ENCODE assay signal across 13 cellular contexts in the genomic region with DNA sequence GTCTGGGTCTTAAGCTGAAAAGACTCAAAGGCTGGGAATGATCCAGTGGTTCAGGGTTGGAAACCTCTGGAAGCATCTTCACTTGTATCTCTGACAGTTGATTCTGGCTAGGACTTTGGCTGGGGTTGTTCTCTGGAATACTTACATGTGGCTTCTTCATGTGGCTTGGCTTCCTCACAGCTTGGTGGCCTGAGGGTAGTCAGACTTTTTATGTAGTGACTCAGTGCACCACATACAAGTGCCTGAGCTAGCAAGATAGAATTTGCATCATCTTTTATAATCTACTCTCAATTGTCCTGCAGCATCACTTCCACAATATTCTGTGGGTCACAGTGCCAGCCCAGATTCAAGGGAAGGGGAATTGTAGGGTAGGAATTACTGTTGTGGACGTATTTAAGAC. TPM values are rescaled to one million over a fixed set of nuclear protein-coding genes. Genes with fewer than 3 reads are reported as not detected.
A peak's percentile ranks its signal among the peaks of the same experiment; 100 is the strongest.
DNase-seq lines count a peak whose midpoint lies in the region; ATAC-seq and TF ChIP-seq lines count a peak whose summit lies in the region.
"Had no signal": no experiment of that assay in that cellular context is flagged by ENCODE, and none has a peak within 500 bp of the region (broad histone marks: within the 10 kb centered on the region; RNA-seq: fewer than 3 reads in every experiment).

No MANE protein-coding gene starts in this region.

- no peak for TF ChIP-seq CTCF in Panc1 (IDR thresholded peaks at IDR 0.05)
- no peak for TF ChIP-seq CTCF in epithelial cell of esophagus (IDR thresholded peaks at IDR 0.05; ENCODE audit: insufficient read depth, low read depth, low read length, missing control alignments)
- TF ChIP-seq CTCF in RWPE1 (conservative IDR thresholded peaks at IDR 0.05; ENCODE audit: low read depth), result no peak

- H3K27ac ChIP-seq in GM23248 (peak overlapping the region; percentile 35; the same call in 1 of the 2 replicates), Panc1 (ENCODE audit: low read length) (no peak overlapping the region), RWPE1 (no peak overlapping the region)
- H3K27ac ChIP-seq: tibial artery had no signal

- H3K4me1 ChIP-seq in GM23248 (ENCODE audit: insufficient read depth), result peaks cover 30% of the 10 kb centered on the region
- no peaks in the 10 kb centered on the region for H3K4me1 ChIP-seq in Panc1 (ENCODE audit: control insufficient read depth, insufficient read depth, low read length)

- ATAC-seq in Panc1 (0 out of 2 replicates have a peak, but pooled peaks have one; percentile 12), Right ventricle myocardium inferior (no peak)
- ATAC-seq: CD8-positive, alpha-beta T cell; naive thymus-derived CD4-positive, alpha-beta T cell had no signal

- POLR2A ChIA-PET in Panc1 (lab: Charles Lee) (no interaction called here), RWPE1 (lab: Yijun Ruan, JAX; ENCODE audit: low non-redundant PET) (no interaction called here)

- no peak overlapping the region for H2AFZ ChIP-seq in GM23248

- BruUV-seq in Panc1 (replicated peaks; lab: Mats Ljungman, UMichigan), result no TSS peak

- DNase-seq in GM23248 (peak; percentile 88), Panc1 (ENCODE audit: low read depth, low spot score) (no peak), epithelial cell of esophagus (ENCODE audit: low read depth) (peak; percentile 70), renal cortical epithelial cell (ENCODE audit: low read depth) (peak; percentile 42), Right ventricle myocardium inferior (ENCODE audit: missing footprints) (no peak), NCI-H446 (lab: John Stamatoyannopoulos, UW) (no peak), RWPE1 (ENCODE audit: low spot score) (no peak)
- DNase-seq: activated naive CD4-positive, alpha-beta T cell treated with anti-CD3 and anti-CD28 coated beads, Interleukin-2, amount 50 U/mL, for 16 hours; CD8-positive, alpha-beta T cell; hippocampal formation; naive thymus-derived CD4-positive, alpha-beta T cell; NCI-H1092; tibial artery had no signal

- 85 to 93% methylated on average over 1 of the region's 1 CpG for WGBS in GM23248 (ENCODE audit: low coverage in 1 of 2, low lambda C conversion rate in 2 of 2, missing lambda C conversion rate in 2 of 2), 2 experiments

- H3K9me2 ChIP-seq in GM23248 (ENCODE audit: insufficient read depth), result no peaks in the 10 kb centered on the region

- H3K4me3 ChIP-seq in GM23248 (no peak overlapping the region), Panc1 (ENCODE audit: low read depth in 2 of 2, low read length in 2 of 2) (no peak overlapping the region), epithelial cell of esophagus (ENCODE audit: low read length) (no peak overlapping the region)
- H3K4me3 ChIP-seq: tibial artery had no signal

- no peaks in the 10 kb centered on the region for H3K9me3 ChIP-seq in GM23248 (ENCODE audit: low read depth)
- H3K9me3 ChIP-seq in Panc1 (ENCODE audit: control insufficient read depth, insufficient read depth, low read depth, low read length), result no peaks in the 10 kb centered on the region
- H3K9me3 ChIP-seq: tibial artery had no signal

- H3K4me2 ChIP-seq in GM23248 (ENCODE audit: unreplicated experiment), result peak overlapping the region; percentile 33

- CTCF ChIA-PET in Panc1 (lab: Charles Lee) (no interaction called here), RWPE1 (lab: Yijun Ruan, JAX) (no interaction called here)

- peaks cover 94% of the 10 kb centered on the region for H3K79me2 ChIP-seq in GM23248 (ENCODE audit: insufficient read depth)

- no peaks in the 10 kb centered on the region for H3K36me3 ChIP-seq in GM23248 (ENCODE audit: low read depth)
- H3K36me3 ChIP-seq in Panc1 (ENCODE audit: control insufficient read depth, insufficient read depth, low read length), result no peaks in the 10 kb centered on the region
- H3K36me3 ChIP-seq: tibial artery had no signal

- H3K9ac ChIP-seq in GM23248, result no peak overlapping the region

- intact Hi-C loops in Panc1 (cut with micrococcal nuclease; ENCODE audit: unreplicated experiment), result no loop called here
- intact Hi-C loops in Right ventricle myocardium inferior (cut with DNase I), result no loop called here

- in situ Hi-C loops in GM23248 (cut with MboI), result no loop called here
- in situ Hi-C loops in Panc1 (cut with HindIII; ENCODE audit: low pct_unique_long_range_greater_than_20kb, low sequenced_read_pairs), result no loop called here

- H3F3A ChIP-seq in GM23248 (ENCODE audit: insufficient read depth), result peaks cover 36% of the 10 kb centered on the region

- H3K27me3 ChIP-seq in GM23248 (replicated peaks; ENCODE audit: insufficient read depth) (no peaks in the 10 kb centered on the region), Panc1 (ENCODE audit: control insufficient read depth, insufficient read depth, low read length) (no peaks in the 10 kb centered on the region)
- H3K27me3 ChIP-seq: tibial artery had no signal

- H4K20me1 ChIP-seq in GM23248 (ENCODE audit: insufficient read depth), result no peaks in the 10 kb centered on the region

RNA-seq across cellular contexts. Expression of gene MTX2, which starts 12.0 kb away (rescaled TPM):
- total RNA-seq in GM23248 (2014; rRNA removed; shearing (Covaris generic)), result 47.9 and 49.3 TPM in 2 replicates
- 60.6 and 61.8 TPM in 2 replicates for polyA plus RNA-seq in GM23248 (2016; fragmentation: Nextera tagmentation; extraction: Ambion mirVana)
- 28.7 TPM for total RNA-seq in Panc1 (2021; ENCODE audit: unreplicated experiment)
- polyA plus RNA-seq in Panc1 (2012; ENCODE audit: insufficient read length), result 34.5 TPM
- total RNA-seq in renal cortical epithelial cell, result 35.3 and 40.7 TPM in 2 replicates
- 51.0 TPM for total RNA-seq in Right ventricle myocardium inferior

Comparison
In these comparisons a context has a peak if more than half of its experiments do, and no peak if none do; other contexts are left out.
1. DNase-seq: peak in GM23248 (single experiment), epithelial cell of esophagus (single experiment) and renal cortical epithelial cell (single experiment); none in Panc1 (single experiment), Right ventricle myocardium inferior (single experiment), NCI-H446 (0 of 2) and RWPE1 (single experiment).